8 cellular contexts compared by ENCODE assay signal in genomic region chr3:45688194-45688881, GRCh38. TPM values are rescaled to one million over a fixed set of nuclear protein-coding genes. Genes with fewer than 3 reads are reported as not detected.
DNase-seq lines count a peak whose midpoint lies in the region; ATAC-seq lines count a peak whose summit lies in the region.

No MANE protein-coding gene starts in this region.

- no peaks in the 10 kb centered on the region for H3K27me3 Mint-ChIP-seq in stimulated activated memory B cell treated with anti-CD40 and anti-IgM and Interleukin-4, amounts not matched to agents 10 μg/mL and 1 μg/mL and 100 μg/mL, for 72 hours

- no peaks in the 10 kb centered on the region for H3K27me3 ChIP-seq in SJSA1 (replicated peaks)

- no peaks in the 10 kb centered on the region for H3K9me3 ChIP-seq in SJSA1 (replicated peaks)

- peaks cover 18% of the 10 kb centered on the region for H3K36me3 Mint-ChIP-seq in stimulated activated memory B cell treated with anti-CD40 and anti-IgM and Interleukin-4, amounts not matched to agents 10 μg/mL and 1 μg/mL and 100 μg/mL, for 72 hours

- H3K4me1 ChIP-seq in SJSA1 (replicated peaks): peaks cover 11% of the 10 kb centered on the region

- H3K36me3 ChIP-seq in SJSA1: peaks cover 23% of the 10 kb centered on the region

- H3K4me3 Mint-ChIP-seq in stimulated activated memory B cell treated with anti-CD40 and anti-IgM and Interleukin-4, amounts not matched to agents 10 μg/mL and 1 μg/mL and 100 μg/mL, for 72 hours: peak overlapping the region; percentile 74

- peak overlapping the region; percentile 77 for H3K27ac Mint-ChIP-seq in stimulated activated memory B cell treated with anti-CD40 and anti-IgM and Interleukin-4, amounts not matched to agents 10 μg/mL and 1 μg/mL and 100 μg/mL, for 72 hours

- DNase-seq in NCI-H2081 (lab: John Stamatoyannopoulos, UW) (peak; percentile 63 to 68), NCI-H2081 treated with DMSO at 0.1 percent for 48 hours (lab: John Stamatoyannopoulos, UW) (no peak), KBM-7 (peak; percentile 75), SJSA1 (ENCODE audit: low read depth in 1 of 2, low spot score in 2 of 2) (peak in 1 of 2 experiments; percentile 47), brain pericyte (ENCODE audit: low read depth, low spot score) (peak; percentile 34), kidney glomerular epithelial cell (lab: John Stamatoyannopoulos, UW) (peak; percentile 78)
- DNase-seq in stimulated activated naive CD4-positive, alpha-beta T cell treated with Interleukin-2 at 50 U/mL for 16 hours (lab: John Stamatoyannopoulos, UW): no peak

- in situ Hi-C loops in KBM-7 (cut with MboI; ENCODE audit: low pct_unique_long_range_greater_than_20kb, low sequenced_read_pairs): no loop called here

- H3K9me3 Mint-ChIP-seq in stimulated activated memory B cell treated with anti-CD40 and anti-IgM and Interleukin-4, amounts not matched to agents 10 μg/mL and 1 μg/mL and 100 μg/mL, for 72 hours: no peaks in the 10 kb centered on the region

- peaks cover 36% of the 10 kb centered on the region for H3K4me1 Mint-ChIP-seq in stimulated activated memory B cell treated with anti-CD40 and anti-IgM and Interleukin-4, amounts not matched to agents 10 μg/mL and 1 μg/mL and 100 μg/mL, for 72 hours

- no peak for ATAC-seq in stimulated activated memory B cell treated with anti-CD40 and anti-IgM and Interleukin-4, amounts not matched to agents 10 μg/mL and 1 μg/mL and 100 μg/mL, for 72 hours

- no peak overlapping the region for H3K27ac ChIP-seq in SJSA1

- H3K4me3 ChIP-seq in SJSA1: peak overlapping the region; percentile 67

RNA-seq across cellular contexts. Expression of gene SACM1L, which starts 0.9 kb away (rescaled TPM):
- 25.2 and 28.8 TPM in 2 replicates for total RNA-seq in SJSA1 (2014; rRNA removed; shearing (Covaris generic))

Comparison
In these comparisons a context has a peak if more than half of its experiments do, and no peak if none do; other contexts are left out.
1. DNase-seq: peak in NCI-H2081 (2 of 2), KBM-7 (single experiment), brain pericyte (single experiment) and kidney glomerular epithelial cell (single experiment); none in NCI-H2081 treated with DMSO at 0.1 percent for 48 hours (single experiment) and stimulated activated naive CD4-positive, alpha-beta T cell treated with Interleukin-2 at 50 U/mL for 16 hours (single experiment).